In the genomic region with DNA sequence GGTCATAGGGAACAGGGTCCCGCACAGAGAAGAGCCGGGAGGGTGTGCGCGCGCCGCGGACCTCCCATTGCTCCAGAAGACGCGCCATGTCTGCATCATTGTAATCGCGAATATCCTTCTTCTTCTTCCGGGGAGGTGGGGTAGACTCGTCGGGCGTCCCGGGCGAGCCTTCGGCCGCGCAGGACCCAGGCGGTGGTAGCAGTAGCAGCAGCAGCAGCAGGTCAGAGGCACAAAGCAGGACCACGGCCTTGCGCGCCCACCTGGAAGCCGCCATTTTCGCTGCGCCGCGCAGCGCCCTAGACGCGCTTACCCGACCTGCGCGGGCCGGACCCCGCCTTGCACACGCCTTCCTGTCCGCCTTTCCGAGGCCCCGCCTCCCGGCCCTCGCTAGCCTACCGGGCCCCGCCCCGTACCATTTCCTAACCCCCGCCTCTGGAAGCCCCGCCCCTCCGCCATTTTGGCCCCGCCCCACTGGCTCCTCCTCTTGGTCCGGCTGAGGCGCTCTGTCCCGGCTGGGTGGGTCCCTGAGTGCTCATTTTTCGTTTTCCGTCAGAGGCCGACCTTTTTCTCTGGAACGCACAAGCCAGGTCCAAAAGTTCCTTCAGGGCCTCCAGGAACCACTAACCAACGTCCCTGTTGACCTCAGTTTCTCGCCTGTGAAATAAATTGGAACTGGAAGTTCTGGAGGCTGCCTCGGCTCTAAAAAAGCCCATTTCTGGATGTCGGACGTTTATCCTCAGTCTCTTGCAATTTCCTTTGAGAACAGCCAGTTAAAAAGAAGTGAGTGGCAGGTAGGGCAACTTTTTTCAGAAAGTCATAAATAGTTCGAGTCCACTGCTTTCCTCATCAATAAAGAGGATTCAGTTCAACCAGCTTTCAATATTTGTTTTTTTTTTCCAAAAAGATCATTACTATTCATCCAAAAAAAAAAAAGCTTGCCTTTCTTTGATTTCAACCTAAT, we compare ENCODE assay signal across 8 cellular contexts.
DNase-seq lines count a peak whose midpoint lies in the region; ATAC-seq and TF ChIP-seq lines count a peak whose summit lies in the region.

A gene (minus strand): TSS at position 302 of the 961 bp plus-strand sequence. CDS start 28 bp downstream, at position 274.

- peaks cover 43% of the 10 kb centered on the region for H4K20me1 ChIP-seq in BLaER1

- no peak for TF ChIP-seq CTCF in choroid plexus epithelial cell (conservative IDR thresholded peaks at IDR 0.05; ENCODE audit: low read depth, low read length)

- DNase-seq in NCI-H524 treated with DMSO at 0.1 percent for 48 hours (lab: John Stamatoyannopoulos, UW) = peak; percentile 84
- DNase-seq in activated CD4-positive, alpha-beta T cell treated with anti-CD3 and anti-CD28 coated beads for 4 hours = peak; percentile 97 to 98
- peak; percentile 97 for DNase-seq in choroid plexus epithelial cell (ENCODE audit: low read depth)
- peak; percentile 96 for DNase-seq in kidney tubule cell (ENCODE audit: low spot score)
- DNase-seq in stimulated activated CD4-positive, alpha-beta T cell treated with anti-CD3 and anti-CD28 coated beads, Interleukin-1b, Interleukin-23, amount 100 ng/mL, for 1 hour (ENCODE audit: low read depth in 2 of 2) = peak; percentile 96 to 99

- peak within 1 kb of the TSS; percentile 94 for H3K4me3 ChIP-seq in BLaER1
- H3K4me3 ChIP-seq in choroid plexus epithelial cell (ENCODE audit: low read depth, low read length) = peak within 1 kb of the TSS; percentile 97

- peak within 1 kb of the TSS; percentile 99 for H3K4me2 ChIP-seq in BLaER1

- peak within 1 kb of the TSS; percentile 92 for H3K27ac ChIP-seq in BLaER1

- peak within 1 kb of the TSS; percentile 93 for H3K9ac ChIP-seq in BLaER1

- ATAC-seq in GM19324 (IDR thresholded peaks at IDR 0.05; ENCODE audit: low FRiP score, unreplicated experiment) (peak; percentile 99), HG03460 (IDR thresholded peaks at IDR 0.05; ENCODE audit: unreplicated experiment) (peak; percentile 97)

- peaks cover 60% of the 10 kb centered on the region for H3K4me1 ChIP-seq in BLaER1

- H3K9me3 ChIP-seq in BLaER1 = no peaks in the 10 kb centered on the region

- peaks cover 12% of the 10 kb centered on the region; the same call in 1 of the 2 replicates for H3K36me3 ChIP-seq in BLaER1

- no peaks in the 10 kb centered on the region for H3K27me3 ChIP-seq in BLaER1

Comparison
In these comparisons a context has a peak if more than half of its experiments do, and no peak if none do; other contexts are left out.
1. Peak in every context shown above with its lines: DNase-seq, ATAC-seq, H3K4me3 ChIP-seq and H3K27ac ChIP-seq.